28 cellular contexts compared by ENCODE assay signal in the genomic region with DNA sequence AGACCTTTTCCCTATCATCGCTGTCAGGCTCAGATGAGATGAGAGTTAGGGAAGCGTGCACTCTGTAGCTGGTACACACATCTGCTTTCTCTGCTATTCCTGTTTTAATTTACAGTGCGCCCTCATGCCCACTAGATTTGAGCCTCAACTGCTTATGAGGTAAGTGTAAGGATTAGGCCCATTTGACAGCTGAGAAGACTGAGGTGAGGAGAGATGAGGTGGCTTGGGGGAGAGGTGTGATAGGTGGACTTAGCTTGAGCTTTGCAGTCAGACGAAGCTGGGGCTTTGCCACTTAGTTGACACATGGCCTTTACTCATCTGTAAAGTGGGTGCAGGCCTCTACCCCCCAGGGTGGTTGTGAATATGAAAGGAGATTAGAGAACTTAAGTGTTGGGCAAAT. TPM values are rescaled to one million over a fixed set of nuclear protein-coding genes. Genes with fewer than 3 reads are reported as not detected.
"Had no signal": no experiment of that assay in that cellular context is flagged by ENCODE, and none has a peak within 500 bp of the region (broad histone marks: within the 10 kb centered on the region; RNA-seq: fewer than 3 reads in every experiment).

No MANE protein-coding gene starts in this region.

- H3K9ac ChIP-seq: SK-N-SH had no signal

- H3K4me2 ChIP-seq: SK-N-SH had no signal

- H3K27ac ChIP-seq: brain microvascular endothelial cell, cardiac muscle cell, SJCRH30, WERI-Rb-1 had no signal

- H3K36me3 ChIP-seq: brain microvascular endothelial cell, cardiac muscle cell, SJCRH30, WERI-Rb-1 had no signal

- H3K9me2 ChIP-seq: SK-N-SH had no signal

- ATAC-seq: activated CD4-positive, CD25-positive, alpha-beta regulatory T cell treated with anti-CD3 and anti-CD28 coated beads, Interleukin-2, amount 50 U/mL, for 24 hours; activated CD8-positive, alpha-beta T cell treated with anti-CD3 and anti-CD28 coated beads, Interleukin-2, amount 10 ng/mL, durations not matched to agents 7 days and 5 days; Panc1 had no signal

- H3K4me3 ChIP-seq: cardiac muscle cell, SJCRH30 had no signal

- H3K9me3 ChIP-seq: SJCRH30, SK-N-SH had no signal

- DNase-seq: activated CD4-positive, alpha-beta T cell treated with anti-CD3 and anti-CD28 coated beads for 4 hours; activated CD4-positive, alpha-beta T cell treated with anti-CD3 and anti-CD28 coated beads, Interleukin-2, amount 50 U/mL, for 4 hours; activated CD8-positive, alpha-beta memory T cell treated with anti-CD3 and anti-CD28 coated beads, Interleukin-2, amount 50 U/mL, for 48 hours; activated CD8-positive, alpha-beta T cell treated with anti-CD3 and anti-CD28 coated beads, Interleukin-2, amount 10 ng/mL, durations not matched to agents 7 days and 5 days; activated effector memory CD4-positive, alpha-beta T cell treated with anti-CD3 and anti-CD28 coated beads, Interleukin-2, amount 50 U/mL, for 16 hours; activated naive CD4-positive, alpha-beta T cell treated with Interleukin-2 at 50 U/mL for 16 hours; activated naive CD8-positive, alpha-beta T cell treated with anti-CD3 and anti-CD28 coated beads for 36 hours; activated T-cell treated with anti-CD3 and anti-CD28 coated beads, Interleukin-2, amount 50 U/mL, for 1 hour; brain microvascular endothelial cell; cerebellar nuclear complex; Kasumi-1; KBM-7; NCI-H1436 treated with DMSO at 0.1 percent for 48 hours; NCI-H1930; NCI-H226; NCI-H526 treated with DMSO at 0.1 percent for 48 hours; NCI-H82; Right ventricle myocardium superior; SK-N-SH; T-helper 1 cell; WERI-Rb-1 had no signal

RNA-seq across cellular contexts. Expression of gene TMEM61, which starts 8.5 kb away (rescaled TPM):
- total RNA-seq: activated CD8-positive, alpha-beta T cell treated with anti-CD3 and anti-CD28 coated beads, Interleukin-2, amount 10 ng/mL, durations not matched to agents 7 days and 5 days; activated naive CD8-positive, alpha-beta T cell treated with anti-CD3 and anti-CD28 coated beads for 36 hours; activated T-helper 1 cell treated with anti-CD3 and anti-CD28 coated beads, Interleukin-12 subunit alpha, Interleukin-12 subunit beta, Interleukin-2, Interleukin-4 antibody, amounts not matched to agents 30 ng/mL and 10 ng/mL and 1 ng/mL, durations not matched to agents 14 hours and 24 hours and 36 hours; cardiac muscle cell; OCI-LY7; SJCRH30; T-helper 2 cell treated with Interferon-gamma antibody and Interleukin-4, amounts not matched to agents 100 ng/mL and 5 ng/mL, for 36 hours had no signal
- polyA plus RNA-seq: cardiac muscle cell, SK-N-SH had no signal

RNA-seq across cellular contexts. Expression of gene BSND, which starts 9.8 kb away (rescaled TPM):
- total RNA-seq: activated naive CD8-positive, alpha-beta T cell treated with anti-CD3 and anti-CD28 coated beads for 36 hours; activated T-helper 1 cell treated with anti-CD3 and anti-CD28 coated beads, Interleukin-12 subunit alpha, Interleukin-12 subunit beta, Interleukin-2, Interleukin-4 antibody, amounts not matched to agents 30 ng/mL and 10 ng/mL and 1 ng/mL, durations not matched to agents 14 hours and 24 hours and 36 hours; cardiac muscle cell; OCI-LY7; Right ventricle myocardium superior; SJCRH30; T-helper 2 cell treated with Interferon-gamma antibody and Interleukin-4, amounts not matched to agents 100 ng/mL and 5 ng/mL, for 36 hours had no signal
- polyA plus RNA-seq: cardiac muscle cell, SK-N-SH had no signal

RNA-seq across cellular contexts. Expression of gene PCSK9, which starts 50.4 kb away (rescaled TPM):
- total RNA-seq: activated CD8-positive, alpha-beta T cell treated with anti-CD3 and anti-CD28 coated beads, Interleukin-2, amount 10 ng/mL, durations not matched to agents 7 days and 5 days; activated naive CD8-positive, alpha-beta T cell treated with anti-CD3 and anti-CD28 coated beads for 36 hours; activated T-helper 1 cell treated with anti-CD3 and anti-CD28 coated beads, Interleukin-12 subunit alpha, Interleukin-12 subunit beta, Interleukin-2, Interleukin-4 antibody, amounts not matched to agents 30 ng/mL and 10 ng/mL and 1 ng/mL, durations not matched to agents 14 hours and 24 hours and 36 hours; OCI-LY7; Right ventricle myocardium superior had no signal
- polyA plus RNA-seq: cardiac muscle cell had no signal
